ENCODE assay signal across 10 cellular contexts in genomic region chr9:21141427-21141882, GRCh38. TPM values are rescaled to one million over a fixed set of nuclear protein-coding genes. Genes with fewer than 3 reads are reported as not detected.
DNase-seq lines count a peak whose midpoint lies in the region; ATAC-seq and TF ChIP-seq lines count a peak whose summit lies in the region.
"Had no signal": no experiment of that assay in that cellular context is flagged by ENCODE, and none has a peak within 500 bp of the region (broad histone marks: within the 10 kb centered on the region; RNA-seq: fewer than 3 reads in every experiment).

Gene IFNW1 (minus strand): TSS chr9:21141832. CDS start chr9:21141570, 262 bp downstream.

- H3K4me1 ChIP-seq in Loucy (ENCODE audit: insufficient read depth, low read length, poor library complexity, severe bottlenecking), result peaks cover 12% of the 10 kb centered on the region
- no peaks in the 10 kb centered on the region for H3K4me1 ChIP-seq in foreskin keratinocyte

- peak; percentile 32 for TF ChIP-seq CTCF in Loucy (conservative IDR thresholded peaks at IDR 0.05; ENCODE audit: low read length)
- peak; percentile 16 for TF ChIP-seq CTCF in foreskin keratinocyte (conservative IDR thresholded peaks at IDR 0.05)

- no peak within 1 kb of the TSS for H3K4me2 ChIP-seq in Loucy (ENCODE audit: low read depth, low read length, poor library complexity, severe bottlenecking)

- H3K4me3 ChIP-seq in Loucy (ENCODE audit: low read length, poor library complexity, severe bottlenecking), result no peak within 1 kb of the TSS

- ATAC-seq in GM18508 (IDR thresholded peaks at IDR 0.05; ENCODE audit: insufficient read depth, unreplicated experiment) (peak; percentile 45), GM21825 (IDR thresholded peaks at IDR 0.05; ENCODE audit: unreplicated experiment) (peak; percentile 67), foreskin keratinocyte (peak; percentile 43), HG03196 (IDR thresholded peaks at IDR 0.05; ENCODE audit: unreplicated experiment) (no peak)

- H4K20me1 ChIP-seq in Loucy (ENCODE audit: insufficient read depth, low read length, poor library complexity, severe bottlenecking), result no peaks in the 10 kb centered on the region

- no peak for TF ChIP-seq POLR2A in erythroblast (IDR thresholded peaks at IDR 0.05; ENCODE audit: low read length)

- H3K36me3 ChIP-seq in Loucy (ENCODE audit: insufficient read depth, low read length), result no peaks in the 10 kb centered on the region

- DNase-seq in foreskin keratinocyte (no peak), NCI-H2029 (lab: John Stamatoyannopoulos, UW) (no peak), AG08396 (ENCODE audit: low spot score) (no peak), erythroblast (lab: John Stamatoyannopoulos, UW) (no peak)
- DNase-seq: activated CD8-positive, alpha-beta memory T cell treated with anti-CD3 and anti-CD28 coated beads, Interleukin-2, amount 50 U/mL, for 4 hours; stimulated activated CD4-positive, alpha-beta T cell treated with anti-CD3 and anti-CD28 coated beads, Interleukin-4, amount 100 ng/mL, for 24 hours had no signal

- no peaks in the 10 kb centered on the region for H3F3A ChIP-seq in Loucy (ENCODE audit: low read depth)

- no peak within 1 kb of the TSS for H3K27ac ChIP-seq in foreskin keratinocyte

- no peaks in the 10 kb centered on the region for H3K9me2 ChIP-seq in Loucy (replicated peaks; ENCODE audit: low read depth, low read length)

- no peaks in the 10 kb centered on the region for H3K79me2 ChIP-seq in Loucy (ENCODE audit: insufficient read depth, low read length)

- no peaks in the 10 kb centered on the region for H3K9me3 ChIP-seq in Loucy (ENCODE audit: insufficient read depth, low read depth, low read length)

- no peak within 1 kb of the TSS for H3K9ac ChIP-seq in Loucy (ENCODE audit: low read depth, low read length, poor library complexity, severe bottlenecking)

- H3K27me3 ChIP-seq in Loucy (ENCODE audit: insufficient read depth, low read length, poor library complexity, severe bottlenecking) (no peaks in the 10 kb centered on the region), foreskin keratinocyte (peaks cover 26% of the 10 kb centered on the region)

- H2AFZ ChIP-seq in Loucy (ENCODE audit: low read length), result no peak within 1 kb of the TSS

RNA-seq across cellular contexts. Expression of gene IFNW1, which starts in this region (rescaled TPM):
- total RNA-seq in foreskin keratinocyte, result not detected in 2 replicates
- not detected in 2 replicates for polyA plus RNA-seq in foreskin keratinocyte

Comparison
In these comparisons a context has a peak if more than half of its experiments do, and no peak if none do; other contexts are left out.
1. Peak in ATAC-seq in foreskin keratinocyte; RNA of the gene not detected or under 1 TPM.